In genomic region chr4:21790437-21791029, GRCh38 we compare ENCODE assay signal across 9 cellular contexts.
DNase-seq lines count a peak whose midpoint lies in the region; ATAC-seq and TF ChIP-seq lines count a peak whose summit lies in the region.
"Had no signal": no experiment of that assay in that cellular context is flagged by ENCODE, and none has a peak within 500 bp of the region (broad histone marks: within the 10 kb centered on the region; RNA-seq: fewer than 3 reads in every experiment).

No MANE protein-coding gene starts in this region.

- H3K79me2 ChIP-seq in osteoblast (ENCODE audit: insufficient read depth, low read length): no peaks in the 10 kb centered on the region

- H3K4me1 ChIP-seq in osteoblast (ENCODE audit: insufficient read depth, low read length): peaks cover 11% of the 10 kb centered on the region

- no peak for ATAC-seq in stimulated activated naive CD8-positive, alpha-beta T cell treated with anti-CD3 and anti-CD28 coated beads, Interleukin-15, Interleukin-2, amounts not matched to agents 100 U/mL and 50 U/mL, for 24 hours

- no peaks in the 10 kb centered on the region for H4K20me1 ChIP-seq in osteoblast (ENCODE audit: insufficient read depth, low read length)

- no peaks in the 10 kb centered on the region for H3K9me3 ChIP-seq in osteoblast (ENCODE audit: low read depth, low read length)

- H3K27ac ChIP-seq in osteoblast (ENCODE audit: low read depth, low read length): no peak overlapping the region

- H3K27me3 ChIP-seq in osteoblast (ENCODE audit: insufficient read depth, low read length): no peaks in the 10 kb centered on the region

- in situ Hi-C loops in G401 (cut with HindIII; ENCODE audit: low sequenced_read_pairs): no loop called here

- H3K4me2 ChIP-seq in osteoblast (ENCODE audit: insufficient read depth, low read length): peak overlapping the region; percentile 38

- DNase-seq in G401 (ENCODE audit: low spot score): peak; percentile 79
- peak; percentile 23 for DNase-seq in MV-4-11 (lab: John Stamatoyannopoulos, UW)
- peak; percentile 47 for DNase-seq in cerebellum (ENCODE audit: low spot score)
- no peak for DNase-seq in osteoblast (ENCODE audit: insufficient read length, low spot score, missing footprints)
- DNase-seq in stimulated activated naive CD8-positive, alpha-beta T cell treated with anti-CD3 and anti-CD28 coated beads, Interleukin-15, Interleukin-2, amounts not matched to agents 100 U/mL and 50 U/mL, for 24 hours: no peak
- no peak for DNase-seq in activated CD8-positive, alpha-beta memory T cell treated with anti-CD3 and anti-CD28 coated beads for 24 hours
- no peak for DNase-seq in NCI-H226
- DNase-seq in AG20443 (ENCODE audit: low spot score): no peak
- DNase-seq: SHP77 had no signal

- H2AFZ ChIP-seq in osteoblast (ENCODE audit: low read length): no peak overlapping the region

- no peak overlapping the region for H3K4me3 ChIP-seq in osteoblast (ENCODE audit: insufficient read depth, low read length)

- TF ChIP-seq CTCF in osteoblast (IDR thresholded peaks at IDR 0.05; ENCODE audit: extremely low read depth, low read depth, low read length): peak; percentile 44

- H3K36me3 ChIP-seq in osteoblast (ENCODE audit: insufficient read depth, low read length): no peaks in the 10 kb centered on the region

Comparison
In these comparisons a context has a peak if more than half of its experiments do, and no peak if none do; other contexts are left out.
1. DNase-seq: peak in G401 (single experiment), MV-4-11 (single experiment) and cerebellum (single experiment); none in osteoblast (single experiment), stimulated activated naive CD8-positive, alpha-beta T cell treated with anti-CD3 and anti-CD28 coated beads, Interleukin-15, Interleukin-2, amounts not matched to agents 100 U/mL and 50 U/mL, for 24 hours (single experiment), activated CD8-positive, alpha-beta memory T cell treated with anti-CD3 and anti-CD28 coated beads for 24 hours (single experiment), NCI-H226 (single experiment) and AG20443 (single experiment).